ENCODE assay signal across 13 cellular contexts in genomic region chr7:41996381-41997035, GRCh38.
DNase-seq lines count a peak whose midpoint lies in the region; ATAC-seq and TF ChIP-seq lines count a peak whose summit lies in the region.
"Had no signal": no experiment of that assay in that cellular context is flagged by ENCODE, and none has a peak within 500 bp of the region (broad histone marks: within the 10 kb centered on the region; RNA-seq: fewer than 3 reads in every experiment).

No MANE protein-coding gene starts in this region.

- H3K27me3 ChIP-seq in transverse colon (no peaks in the 10 kb centered on the region), right atrium auricular region (no peaks in the 10 kb centered on the region)
- H3K27me3 ChIP-seq: pancreas had no signal

- H3K36me3 ChIP-seq in transverse colon (no peaks in the 10 kb centered on the region), right atrium auricular region (no peaks in the 10 kb centered on the region)
- H3K36me3 ChIP-seq: pancreas had no signal

- WGBS in transverse colon (ENCODE audit: low coverage in 1 of 2), 2 donors, result 38 to 42% methylated on average over 4 of the region's 4 CpGs

- H3K27ac ChIP-seq in transverse colon (peak overlapping the region; percentile 3 to 28 (median 20)), right atrium auricular region (no peak overlapping the region)
- H3K27ac ChIP-seq: pancreas had no signal

- H3K4me1 ChIP-seq in transverse colon (peaks cover 0 to 44% (median 19%) of the 10 kb centered on the region in 4 donors), right atrium auricular region (peaks cover 0 to 8% of the 10 kb centered on the region in 2 donors)
- H3K4me1 ChIP-seq: pancreas had no signal

- TF ChIP-seq EP300 in transverse colon (IDR thresholded peaks at IDR 0.05; ENCODE audit: low read depth), result no peak

- no peaks in the 10 kb centered on the region for H3K9me3 ChIP-seq in transverse colon
- no peaks in the 10 kb centered on the region for H3K9me3 ChIP-seq in right atrium auricular region
- H3K9me3 ChIP-seq: pancreas had no signal

- in situ Hi-C loops in transverse colon (cut with MboI; ENCODE audit: low pct_ligation_motif_present in 1 of 4, low pct_unique_long_range_greater_than_20kb in 1 of 4, low sequenced_read_pairs in 3 of 4), result loop anchor here in 1 of 4 donors (25.0 kb wide), 2 partner anchors 241 to 691 kb away; partner anchors contain the start of gene GLI3

- no peak for TF ChIP-seq CTCF in transverse colon (IDR thresholded peaks at IDR 0.05)
- TF ChIP-seq CTCF in right atrium auricular region (IDR thresholded peaks at IDR 0.05), result no peak

- no peak for ATAC-seq in GM18505 (IDR thresholded peaks at IDR 0.05; ENCODE audit: unreplicated experiment)
- ATAC-seq: effector memory CD8-positive, alpha-beta T cell; pancreas had no signal

- intact Hi-C loops in transverse colon (cut with DNase I; ENCODE audit: low total_unique reads), result no loop called here

- TF ChIP-seq POLR2A in transverse colon (IDR thresholded peaks at IDR 0.05) (no peak), GM18505 (IDR thresholded peaks at IDR 0.05; ENCODE audit: borderline replicate concordance, extremely low read depth, insufficient read depth, insufficient read length) (no peak)

- H3K4me3 ChIP-seq in transverse colon (no peak overlapping the region), right atrium auricular region (no peak overlapping the region)
- H3K4me3 ChIP-seq: pancreas had no signal

- DNase-seq in HCEC 1CT (peak; percentile 18), amniotic epithelial cell (ENCODE audit: low read depth) (peak; percentile 74), glomerular visceral epithelial cell (ENCODE audit: extremely low spot score) (peak; percentile 55), transverse colon (no peak), NCI-H510A (lab: John Stamatoyannopoulos, UW) (no peak), right atrium auricular region (ENCODE audit: low spot score) (no peak)
- no peak for DNase-seq in effector CD8-positive, alpha-beta T cell (lab: John Stamatoyannopoulos, UW)
- DNase-seq: activated CD4-positive, alpha-beta T cell treated with anti-CD3 and anti-CD28 coated beads, Interleukin-2, amount 10 ng/mL, durations not matched to agents 7 days and 5 days; effector memory CD8-positive, alpha-beta T cell; Karpas-422; NCI-H446; pancreas had no signal

Comparison
In these comparisons a context has a peak if more than half of its experiments do, and no peak if none do; other contexts are left out.
1. DNase-seq: peak in HCEC 1CT (single experiment), amniotic epithelial cell (single experiment) and glomerular visceral epithelial cell (single experiment); none in transverse colon (single experiment), NCI-H510A (single experiment), right atrium auricular region (single experiment) and effector CD8-positive, alpha-beta T cell (single experiment).
2. H3K27ac ChIP-seq: peak in transverse colon (4 of 4); none in right atrium auricular region (0 of 2).